Comparison of ENCODE assay signal across 9 cellular contexts in genomic region chr10:31034041-31034918, GRCh38. TPM values are rescaled to one million over a fixed set of nuclear protein-coding genes. Genes with fewer than 3 reads are reported as not detected.
DNase-seq lines count a peak whose midpoint lies in the region; ATAC-seq and TF ChIP-seq lines count a peak whose summit lies in the region.
"Had no signal": no experiment of that assay in that cellular context is flagged by ENCODE, and none has a peak within 500 bp of the region (broad histone marks: within the 10 kb centered on the region; RNA-seq: fewer than 3 reads in every experiment).

No MANE protein-coding gene starts in this region.

- POLR2A ChIA-PET in HEK293 (lab: Yijun Ruan, JAX): no interaction called here

- H3K4me1 ChIP-seq in HEK293 (ENCODE audit: control insufficient read depth, insufficient read depth, low read length): peaks cover 10% of the 10 kb centered on the region; the same call in 1 of the 2 replicates
- peaks cover 47% of the 10 kb centered on the region for H3K4me1 ChIP-seq in adipocyte (ENCODE audit: control insufficient read depth, insufficient read depth, low read length)
- H3K4me1 ChIP-seq in lung (ENCODE audit: control insufficient read depth in 2 of 2, insufficient read depth in 2 of 2, low read length in 2 of 2): peaks cover 5 to 11% of the 10 kb centered on the region in 2 donors

- H3K4me3 ChIP-seq in HEK293 (ENCODE audit: low read depth, low read length) (no peak overlapping the region), adipocyte (ENCODE audit: low read length) (peak overlapping the region; percentile 86), lung (no peak overlapping the region)

- peak overlapping the region; percentile 95 for H3K9ac ChIP-seq in adipocyte (ENCODE audit: low read length)

- no peak for TF ChIP-seq CTCF in HEK293 (tag by site-specific recombination; IDR thresholded peaks at IDR 0.05)
- no peak for TF ChIP-seq CTCF in lung (IDR thresholded peaks at IDR 0.05; ENCODE audit: control extremely low read depth, extremely low read depth)

- no peaks in the 10 kb centered on the region for H3K9me3 ChIP-seq in HEK293 (ENCODE audit: control insufficient read depth, insufficient read depth, low read depth, low read length)
- H3K9me3 ChIP-seq in adipocyte (ENCODE audit: control insufficient read depth, low read length): no peaks in the 10 kb centered on the region
- H3K9me3 ChIP-seq in lung (ENCODE audit: control insufficient read depth in 2 of 2, insufficient read depth in 1 of 2, low read length in 1 of 2): peaks cover 0 to 2% of the 10 kb centered on the region in 2 donors

- ATAC-seq in lung (ENCODE audit: insufficient read depth, low FRiP score): no peak
- ATAC-seq: activated CD8-positive, alpha-beta T cell treated with anti-CD3 and anti-CD28 coated beads for 36 hours had no signal

- H3K27ac ChIP-seq in HEK293 (ENCODE audit: extremely low read depth, low read depth, low read length) (no peak overlapping the region), lung (ENCODE audit: low read depth in 1 of 2, low read length in 1 of 2) (peak overlapping the region; percentile 38 to 64)

- H3K36me3 ChIP-seq in HEK293 (ENCODE audit: control insufficient read depth in 2 of 2, insufficient read depth in 1 of 2, low read length in 2 of 2) (no peaks in the 10 kb centered on the region), adipocyte (ENCODE audit: control insufficient read depth, insufficient read depth, low read length, severe bottlenecking) (no peaks in the 10 kb centered on the region), lung (ENCODE audit: control insufficient read depth in 2 of 2, insufficient read depth in 2 of 2, low read length in 2 of 2) (no peaks in the 10 kb centered on the region)

- CTCF ChIA-PET in HEK293 (lab: Yijun Ruan, JAX): no interaction called here

- in situ Hi-C loops in ACHN (cut with HindIII; ENCODE audit: low pct_ligation_motif_present, low pct_unique_long_range_greater_than_20kb, low sequenced_read_pairs): no loop called here

- WGBS in lung, 2 donors: 58 to 75% methylated on average over 3 of the region's 3 CpGs

- no peaks in the 10 kb centered on the region for H3K27me3 ChIP-seq in adipocyte (replicated peaks; ENCODE audit: control insufficient read depth, insufficient read depth, low read length)
- no peaks in the 10 kb centered on the region for H3K27me3 ChIP-seq in lung (ENCODE audit: control insufficient read depth, insufficient read depth)

- DNase-seq in ACHN: peak; percentile 46
- DNase-seq in adipocyte (ENCODE audit: low read depth): peak; percentile 95
- no peak for DNase-seq in lung (ENCODE audit: low spot score)
- no peak for DNase-seq in NCI-H1694 treated with DMSO at 0.1 percent for 48 hours (lab: John Stamatoyannopoulos, UW)
- DNase-seq in HuH-7 (ENCODE audit: low spot score): no peak
- no peak for DNase-seq in HT-29 (ENCODE audit: low spot score)
- DNase-seq in activated CD4-positive, alpha-beta T cell treated with anti-CD3 and anti-CD28 coated beads, Interleukin-2, amount 50 U/mL, for 48 hours: no peak
- DNase-seq: activated CD8-positive, alpha-beta T cell treated with anti-CD3 and anti-CD28 coated beads for 36 hours had no signal

TF ChIP-seq in HEK293, 187 proteins besides CTCF, POLR2A, EP300 and RAD21:
- TF ChIP-seq ZNF629 (tag by site-specific recombination; IDR thresholded peaks at IDR 0.05) (0 out of 2 replicates have a peak, but pooled peaks have one; percentile 18), KLF8 (tag by site-specific recombination; IDR thresholded peaks at IDR 0.05) (0 out of 2 replicates have a peak, but pooled peaks have one; percentile 35), ZBTB26 (tag by site-specific recombination; optimal IDR thresholded peaks at IDR 0.05) (no peak), SP7 (tag by site-specific recombination; IDR thresholded peaks at IDR 0.05) (peak; percentile 60), ZNF600 (tag by site-specific recombination; IDR thresholded peaks at IDR 0.05) (peak; percentile 75), SETDB1 (IDR thresholded peaks at IDR 0.05; ENCODE audit: insufficient read length, low read length) (no peak), ZNF488 (tag by site-specific recombination; IDR thresholded peaks at IDR 0.05) (no peak)

RNA-seq across cellular contexts. Expression of gene ZNF438, which starts 2.6 kb away (rescaled TPM):
- 10 to 100 TPM in 1 of 2 donors, 1 to 10 TPM in 1; 7.8 to 11.7 TPM for total RNA-seq in lung
- 10 to 100 TPM in 1 of 2 donors, 1 to 10 TPM in 1; 8.6 to 19.2 TPM for polyA plus RNA-seq in lung
- total RNA-seq in HT-29 (2014; rRNA removed; shearing (Covaris generic)): 1.2 and 1.6 TPM in 2 replicates

Comparison
In these comparisons a context has a peak if more than half of its experiments do, and no peak if none do; other contexts are left out.
1. DNase-seq: peak in ACHN (single experiment) and adipocyte (single experiment); none in lung (single experiment), NCI-H1694 treated with DMSO at 0.1 percent for 48 hours (single experiment), HuH-7 (single experiment), HT-29 (single experiment) and activated CD4-positive, alpha-beta T cell treated with anti-CD3 and anti-CD28 coated beads, Interleukin-2, amount 50 U/mL, for 48 hours (0 of 2).